Comparison of ENCODE assay signal across 23 cellular contexts in genomic region chr1:5575396-5576110, GRCh38.
"Had no signal": no experiment of that assay in that cellular context is flagged by ENCODE, and none has a peak within 500 bp of the region (broad histone marks: within the 10 kb centered on the region; RNA-seq: fewer than 3 reads in every experiment).

No MANE protein-coding gene starts in this region.

- H3K27ac Mint-ChIP-seq: activated CD4-positive, alpha-beta memory T cell treated with anti-CD3 and anti-CD28 coated beads, Interleukin-2, amount 10 ng/mL, durations not matched to agents 7 days and 5 days; activated naive CD4-positive, alpha-beta T cell treated with anti-CD3 and anti-CD28 coated beads for 36 hours; activated naive CD8-positive, alpha-beta T cell; brain had no signal

- H3K9me3 Mint-ChIP-seq: activated naive CD4-positive, alpha-beta T cell treated with anti-CD3 and anti-CD28 coated beads for 36 hours; activated T-cell treated with anti-CD3 and anti-CD28 coated beads, Interleukin-2, amount 50 U/mL, for 4 hours had no signal

- H3K4me3 ChIP-seq: Peyer's patch, SJCRH30 had no signal

- DNase-seq: activated CD4-positive, alpha-beta memory T cell treated with anti-CD3 and anti-CD28 coated beads, Interleukin-2, amount 10 ng/mL, durations not matched to agents 7 days and 5 days; activated CD4-positive, alpha-beta T cell treated with anti-CD3 and anti-CD28 coated beads, Interleukin-2, amount 50 U/mL, for 1 hour; activated CD4-positive, CD25-positive, alpha-beta regulatory T cell; activated effector memory CD4-positive, alpha-beta T cell treated with anti-CD3 and anti-CD28 coated beads, Interleukin-2, amount 50 U/mL, for 16 hours; activated naive CD4-positive, alpha-beta T cell treated with anti-CD3 and anti-CD28 coated beads for 36 hours; activated T-cell treated with anti-CD3 and anti-CD28 coated beads, Interleukin-2, amount 50 U/mL, for 4 hours; amygdala; MM.1S; NCI-H1105; NCI-H1436; NCI-H1694 treated with DMSO at 0.1 percent for 48 hours; NCI-H2081; NCI-H510A treated with DMSO at 0.1 percent for 48 hours; NCI-H69; Peyer's patch; Right ventricle myocardium superior; SJCRH30; SK-N-SH; T-helper 1 cell had no signal

- H3K4me3 Mint-ChIP-seq: activated CD4-positive, alpha-beta memory T cell treated with anti-CD3 and anti-CD28 coated beads, Interleukin-2, amount 10 ng/mL, durations not matched to agents 7 days and 5 days; activated naive CD4-positive, alpha-beta T cell treated with anti-CD3 and anti-CD28 coated beads for 36 hours; activated naive CD8-positive, alpha-beta T cell; activated T-cell treated with anti-CD3 and anti-CD28 coated beads, Interleukin-2, amount 50 U/mL, for 4 hours; brain had no signal

- ATAC-seq: activated T-cell treated with anti-CD3 and anti-CD28 coated beads, Interleukin-2, amount 50 U/mL, for 4 hours had no signal

- H3K27me3 Mint-ChIP-seq: activated CD4-positive, alpha-beta memory T cell treated with anti-CD3 and anti-CD28 coated beads, Interleukin-2, amount 10 ng/mL, durations not matched to agents 7 days and 5 days had no signal

- H3K36me3 Mint-ChIP-seq: activated naive CD8-positive, alpha-beta T cell; brain had no signal

- H3K27ac ChIP-seq: Peyer's patch, RWPE1, SJCRH30, VCaP had no signal

- H3K4me1 Mint-ChIP-seq: brain had no signal
